Comparison of ENCODE assay signal across 7 cellular contexts in the genomic region with DNA sequence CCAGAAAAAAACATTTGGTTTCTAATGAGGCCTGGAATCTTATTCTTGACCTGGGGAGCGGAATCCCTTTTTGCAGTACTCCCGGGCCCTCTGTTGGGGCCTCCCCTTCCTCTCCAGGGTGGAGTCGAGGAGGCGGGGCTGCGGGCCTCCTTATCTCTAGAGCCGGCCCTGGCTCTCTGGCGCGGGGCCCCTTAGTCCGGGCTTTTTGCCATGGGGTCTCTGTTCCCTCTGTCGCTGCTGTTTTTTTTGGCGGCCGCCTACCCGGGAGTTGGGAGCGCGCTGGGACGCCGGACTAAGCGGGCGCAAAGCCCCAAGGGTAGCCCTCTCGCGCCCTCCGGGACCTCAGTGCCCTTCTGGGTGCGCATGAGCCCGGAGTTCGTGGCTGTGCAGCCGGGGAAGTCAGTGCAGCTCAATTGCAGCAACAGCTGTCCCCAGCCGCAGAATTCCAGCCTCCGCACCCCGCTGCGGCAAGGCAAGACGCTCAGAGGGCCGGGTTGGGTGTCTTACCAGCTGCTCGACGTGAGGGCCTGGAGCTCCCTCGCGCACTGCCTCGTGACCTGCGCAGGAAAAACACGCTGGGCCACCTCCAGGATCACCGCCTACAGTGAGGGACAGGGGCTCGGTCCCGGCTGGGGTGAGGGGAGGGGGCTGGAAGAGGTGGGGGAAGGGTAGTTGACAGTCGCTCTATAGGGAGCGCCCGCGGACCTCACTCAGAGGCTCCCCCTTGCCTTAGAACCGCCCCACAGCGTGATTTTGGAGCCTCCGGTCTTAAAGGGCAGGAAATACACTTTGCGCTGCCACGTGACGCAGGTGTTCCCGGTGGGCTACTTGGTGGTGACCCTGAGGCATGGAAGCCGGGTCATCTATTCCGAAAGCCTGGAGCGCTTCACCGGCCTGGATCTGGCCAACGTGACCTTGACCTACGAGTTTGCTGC. TPM values are rescaled to one million over a fixed set of nuclear protein-coding genes. Genes with fewer than 3 reads are reported as not detected.
DNase-seq lines count a peak whose midpoint lies in the region; ATAC-seq and TF ChIP-seq lines count a peak whose summit lies in the region.

Gene ICAM4, plus strand, starts transcription at position 153 of the 935 bp plus-strand sequence. Its CDS starts 58 bp downstream, at position 211.

- H3K79me2 ChIP-seq in fibroblast of lung (ENCODE audit: control insufficient read depth, insufficient read depth, low read length) = no peaks in the 10 kb centered on the region

- intact Hi-C loops in posterior vena cava (cut with DNase I) = no loop called here

- H3K27ac ChIP-seq in HEK293 (ENCODE audit: extremely low read depth, low read depth, low read length) = peak within 1 kb of the TSS; percentile 27; the same call in 1 of the 2 replicates
- no peak within 1 kb of the TSS for H3K27ac ChIP-seq in fibroblast of lung (ENCODE audit: insufficient read depth, low read length)

- H3K36me3 ChIP-seq in HEK293 (ENCODE audit: control insufficient read depth in 2 of 2, insufficient read depth in 1 of 2, low read length in 2 of 2) (no peaks in the 10 kb centered on the region), fibroblast of lung (ENCODE audit: control insufficient read depth, insufficient read depth, low read length) (no peaks in the 10 kb centered on the region)

- peaks cover 49% of the 10 kb centered on the region for H3K4me1 Mint-ChIP-seq in T-helper 1 cell treated with Interleukin-12 subunit alpha and Interleukin-12 subunit beta and Interleukin-4 antibody, amounts not matched to agents 30 μg/mL and 1 μg/mL, for 36 hours (ENCODE audit: low read depth)

- peaks cover 43% of the 10 kb centered on the region for H3K27me3 Mint-ChIP-seq in T-helper 1 cell treated with Interleukin-12 subunit alpha and Interleukin-12 subunit beta and Interleukin-4 antibody, amounts not matched to agents 30 μg/mL and 1 μg/mL, for 36 hours (ENCODE audit: low read depth)

- H3K9me3 ChIP-seq in HEK293 (ENCODE audit: control insufficient read depth, insufficient read depth, low read depth, low read length) = no peaks in the 10 kb centered on the region
- H3K9me3 ChIP-seq in fibroblast of lung (ENCODE audit: control insufficient read depth, insufficient read depth, low read depth, low read length) = no peaks in the 10 kb centered on the region

- peaks cover 30% of the 10 kb centered on the region for H3K36me3 Mint-ChIP-seq in T-helper 1 cell treated with Interleukin-12 subunit alpha and Interleukin-12 subunit beta and Interleukin-4 antibody, amounts not matched to agents 30 μg/mL and 1 μg/mL, for 36 hours (ENCODE audit: low read depth)

- TF ChIP-seq CTCF in HEK293 (tag by site-specific recombination; IDR thresholded peaks at IDR 0.05) = no peak
- TF ChIP-seq CTCF in fibroblast of lung (conservative IDR thresholded peaks at IDR 0.05 in 1 of 2, IDR thresholded peaks at IDR 0.05 in 1 of 2; ENCODE audit: low read depth in 1 of 2, low read length in 2 of 2) = no peak

- ATAC-seq in GM21723 (IDR thresholded peaks at IDR 0.05; ENCODE audit: unreplicated experiment) = no peak

- peaks cover 24% of the 10 kb centered on the region for H3K27me3 ChIP-seq in fibroblast of lung (ENCODE audit: control insufficient read depth, insufficient read depth, low read length)

- H3K9me3 Mint-ChIP-seq in T-helper 1 cell treated with Interleukin-12 subunit alpha and Interleukin-12 subunit beta and Interleukin-4 antibody, amounts not matched to agents 30 μg/mL and 1 μg/mL, for 36 hours = no peaks in the 10 kb centered on the region

- peak within 1 kb of the TSS; percentile 25 for H3K4me2 ChIP-seq in fibroblast of lung (ENCODE audit: extremely low read depth, insufficient read depth, low read length)

- DNase-seq in fibroblast of lung (ENCODE audit: low read depth in 2 of 2) = peak in 1 of 2 donors; percentile 83
- DNase-seq in posterior vena cava (ENCODE audit: low spot score) = peak; percentile 90
- DNase-seq in NAMALWA (ENCODE audit: low spot score) = no peak
- DNase-seq in inferior parietal cortex (ENCODE audit: extremely low spot score) = no peak

- H3K9ac ChIP-seq in fibroblast of lung (ENCODE audit: insufficient read depth, low read length) = no peak within 1 kb of the TSS

- peak within 1 kb of the TSS; percentile 49 for H3K27ac Mint-ChIP-seq in T-helper 1 cell treated with Interleukin-12 subunit alpha and Interleukin-12 subunit beta and Interleukin-4 antibody, amounts not matched to agents 30 μg/mL and 1 μg/mL, for 36 hours

- H3K4me1 ChIP-seq in HEK293 (ENCODE audit: control insufficient read depth, insufficient read depth, low read length) (peaks cover 4% of the 10 kb centered on the region; the same call in 1 of the 2 replicates), fibroblast of lung (ENCODE audit: control insufficient read depth, extremely low read depth, insufficient read depth, low read length) (peaks cover 10% of the 10 kb centered on the region)

- peak within 1 kb of the TSS; percentile 65 for H3K4me3 Mint-ChIP-seq in T-helper 1 cell treated with Interleukin-12 subunit alpha and Interleukin-12 subunit beta and Interleukin-4 antibody, amounts not matched to agents 30 μg/mL and 1 μg/mL, for 36 hours

- H3K4me3 ChIP-seq in HEK293 (ENCODE audit: low read depth, low read length) (no peak within 1 kb of the TSS), fibroblast of lung (replicated peaks in 1 of 4; ENCODE audit: control extremely low read depth in 1 of 4, insufficient read depth in 1 of 4, low read depth in 3 of 4, low read length in 4 of 4) (no peak within 1 kb of the TSS)

- H2AFZ ChIP-seq in fibroblast of lung (ENCODE audit: low read length) = no peak within 1 kb of the TSS

- POLR2A ChIA-PET in HEK293 (lab: Yijun Ruan, JAX) = interaction anchor here (0.5 to 1.2 kb wide), 2 partner anchors 29 to 95 kb away, joined by 3 read pairs; partner anchors contain the start of gene FDX2

- no peaks in the 10 kb centered on the region for H4K20me1 ChIP-seq in fibroblast of lung (ENCODE audit: control insufficient read depth, extremely low read depth, insufficient read depth, low read length)

- CTCF ChIA-PET in HEK293 (lab: Yijun Ruan, JAX) = interaction anchor here (0.8 to 3.2 kb wide), 6 partner anchors 17 to 104 kb away, joined by 3 to 15 read pairs (median 5); partner anchors contain the start of genes ICAM1 and MRPL4

TF ChIP-seq in HEK293, 187 proteins besides CTCF, POLR2A, EP300 and RAD21 (continues in another document):
- no peak for TF ChIP-seq PRDM2 (tag by site-specific recombination; IDR thresholded peaks at IDR 0.05; ENCODE audit: borderline replicate concordance)
- TF ChIP-seq ZNF777 (tag by site-specific recombination; IDR thresholded peaks at IDR 0.05; ENCODE audit: borderline replicate concordance) = peak; percentile 95
- TF ChIP-seq ZNF561 (tag by site-specific recombination; IDR thresholded peaks at IDR 0.05; ENCODE audit: borderline replicate concordance) = peak; percentile 48; the same call in 1 of the 2 replicates
- no peak for TF ChIP-seq PBX3 (CRISPR knock-in tag; IDR thresholded peaks at IDR 0.05)

RNA-seq across cellular contexts. Expression of gene ICAM4, which starts in this region (rescaled TPM):
- total RNA-seq in fibroblast of lung = 1.8 and 4.1 TPM in 2 replicates
- 0.42 and 0.58 TPM in 2 replicates for polyA plus RNA-seq in fibroblast of lung
- polyA plus RNA-seq in fibroblast of lung (2012) = 0.61 and 0.83 TPM in 2 replicates
- polyA minus RNA-seq in fibroblast of lung (ENCODE audit: low replicate concordance) = not detected in 2 replicates
- total RNA-seq in posterior vena cava = under 1 TPM in 1 of 2 donors, not detected in 1; 0.57 TPM

Comparison
In these comparisons a context has a peak if more than half of its experiments do, and no peak if none do; other contexts are left out.
1. Peak in DNase-seq in posterior vena cava; RNA of the gene not detected or under 1 TPM.